In genomic region chr14:31269599-31270195, GRCh38 we compare ENCODE assay signal across 18 cellular contexts.
"Had no signal": no experiment of that assay in that cellular context is flagged by ENCODE, and none has a peak within 500 bp of the region (broad histone marks: within the 10 kb centered on the region; RNA-seq: fewer than 3 reads in every experiment).

No MANE protein-coding gene starts in this region.

- H3K4me1 ChIP-seq: psoas muscle, spleen, vagina had no signal

- DNase-seq: activated CD8-positive, alpha-beta memory T cell treated with anti-CD3 and anti-CD28 coated beads, Interleukin-2, amount 50 U/mL, for 4 hours; activated gamma-delta T cell treated with Interleukin-2 at 50 U/mL for 16 hours; effector memory CD4-positive, alpha-beta T cell; glutamatergic neuron; mammary epithelial cell; nephron progenitor cell; spleen; T1000; tibial artery had no signal

- H3K27ac Mint-ChIP-seq: activated CD4-positive, alpha-beta memory T cell treated with anti-CD3 and anti-CD28 coated beads for 36 hours; activated T-cell treated with anti-CD3 and anti-CD28 coated beads, Interleukin-2, amount 50 U/mL, for 72 hours; nephron progenitor cell; stimulated activated memory B cell treated with anti-CD40 and anti-IgM and Interleukin-4, amounts not matched to agents 10 μg/mL and 1 μg/mL and 100 μg/mL, for 72 hours had no signal

- H3K4me3 Mint-ChIP-seq: activated CD4-positive, alpha-beta memory T cell treated with anti-CD3 and anti-CD28 coated beads for 36 hours; activated T-cell treated with anti-CD3 and anti-CD28 coated beads, Interleukin-2, amount 50 U/mL, for 72 hours; nephron progenitor cell; stimulated activated memory B cell treated with anti-CD40 and anti-IgM and Interleukin-4, amounts not matched to agents 10 μg/mL and 1 μg/mL and 100 μg/mL, for 72 hours had no signal

- H3K9me3 ChIP-seq: ascending aorta, psoas muscle, vagina had no signal

- H3K27me3 Mint-ChIP-seq: activated CD4-positive, alpha-beta memory T cell treated with anti-CD3 and anti-CD28 coated beads for 36 hours had no signal

- ATAC-seq: activated T-cell treated with anti-CD3 and anti-CD28 coated beads, Interleukin-2, amount 50 U/mL, for 72 hours; left lobe of liver; sciatic nerve; stimulated activated memory B cell treated with anti-CD40 and anti-IgM and Interleukin-4, amounts not matched to agents 10 μg/mL and 1 μg/mL and 100 μg/mL, for 72 hours had no signal

- H3K36me3 ChIP-seq: ascending aorta, spleen, tibial artery, vagina had no signal

- H3K27ac ChIP-seq: ascending aorta, coronary artery, psoas muscle, spleen, tibial artery, vagina had no signal

- H3K27me3 ChIP-seq: ascending aorta, spleen, tibial artery, vagina had no signal

- H3K36me3 Mint-ChIP-seq: activated CD4-positive, alpha-beta memory T cell treated with anti-CD3 and anti-CD28 coated beads for 36 hours had no signal

- H3K4me3 ChIP-seq: ascending aorta, coronary artery, psoas muscle, spleen, tibial artery, vagina had no signal

- H3K4me1 Mint-ChIP-seq: stimulated activated memory B cell treated with anti-CD40 and anti-IgM and Interleukin-4, amounts not matched to agents 10 μg/mL and 1 μg/mL and 100 μg/mL, for 72 hours had no signal
